Comparison of ENCODE assay signal across 8 cellular contexts in the genomic region with DNA sequence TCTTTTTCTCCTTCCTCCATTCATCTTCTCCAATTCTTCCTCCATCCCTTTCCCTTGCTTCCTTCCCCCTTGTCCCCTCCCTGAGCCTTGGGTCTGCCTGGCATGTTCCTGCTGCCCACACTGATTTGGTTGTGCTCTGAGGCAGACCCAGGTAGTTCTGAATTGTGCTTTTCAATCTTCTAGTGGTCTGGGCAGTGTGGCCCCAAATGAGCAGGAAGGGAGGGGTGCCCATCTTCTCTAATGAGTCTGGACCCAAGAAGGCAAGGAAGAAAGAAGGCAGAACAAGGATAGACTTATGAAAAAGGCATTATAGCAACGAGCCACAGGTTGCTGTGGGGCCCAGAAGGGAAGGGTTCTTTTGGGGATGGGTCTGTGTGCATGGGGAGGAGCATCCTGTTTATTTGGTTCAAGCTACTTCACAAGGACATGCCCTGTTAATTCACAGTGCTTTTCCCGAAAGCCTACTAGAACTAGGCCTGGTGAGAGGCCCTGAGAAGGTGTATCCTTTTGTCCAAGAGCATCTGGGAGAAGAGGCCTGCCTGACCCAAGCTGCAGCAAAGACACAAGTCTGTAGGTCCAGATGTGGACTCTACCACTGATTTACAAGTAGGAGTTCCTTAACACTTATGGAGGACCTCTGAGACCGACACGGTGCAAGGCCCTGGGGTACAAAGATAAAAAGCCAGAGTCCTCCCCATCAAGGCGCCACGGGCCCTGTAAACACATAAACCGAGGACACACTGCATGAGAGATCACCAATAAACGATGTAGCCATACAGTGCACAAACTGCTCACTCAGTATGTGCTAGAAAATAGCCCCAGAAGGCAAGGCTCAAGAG. TPM values are rescaled to one million over a fixed set of nuclear protein-coding genes. Genes with fewer than 3 reads are reported as not detected.
A peak's percentile ranks its signal among the peaks of the same experiment; 100 is the strongest.
DNase-seq lines count a peak whose midpoint lies in the region; ATAC-seq lines count a peak whose summit lies in the region.

No MANE protein-coding gene starts in this region.

- H3K9me3 Mint-ChIP-seq in activated T-helper 2 cell treated with anti-CD3 and anti-CD28 coated beads, Interferon-gamma antibody, Interleukin-2, Interleukin-4, amounts not matched to agents 10 μg/mL and 5 μg/mL and 100 μg/mL, durations not matched to agents 14 hours and 24 hours and 36 hours = no peaks in the 10 kb centered on the region
- H3K9me3 Mint-ChIP-seq in stimulated activated naive CD8-positive, alpha-beta T cell treated with anti-CD3 and anti-CD28 coated beads, Interleukin-15, amount 100 ng/mL, for 72 hours = no peaks in the 10 kb centered on the region

- H3K27ac ChIP-seq in iPS-18a (ENCODE audit: low read length) = no peak overlapping the region

- peaks cover 17% of the 10 kb centered on the region for H3K27me3 ChIP-seq in iPS-18a (ENCODE audit: control insufficient read depth, insufficient read depth, low read length)

- peak; percentile 48 for DNase-seq in DMS 273 (lab: John Stamatoyannopoulos, UW; ENCODE audit: unreplicated experiment)
- DNase-seq in DMS 273 treated with DMSO at 0.1 percent for 48 hours (lab: John Stamatoyannopoulos, UW) = no peak
- DNase-seq in activated T-helper 2 cell treated with anti-CD3 and anti-CD28 coated beads, Interferon-gamma antibody, Interleukin-2, Interleukin-4, amounts not matched to agents 10 μg/mL and 5 μg/mL and 100 μg/mL, durations not matched to agents 14 hours and 24 hours and 36 hours (ENCODE audit: low spot score) = no peak
- DNase-seq in stimulated activated naive CD8-positive, alpha-beta T cell treated with anti-CD3 and anti-CD28 coated beads, Interleukin-15, amount 100 ng/mL, for 72 hours = no peak
- DNase-seq in D341Med (ENCODE audit: low spot score) = no peak
- DNase-seq in NCI-H774 (lab: John Stamatoyannopoulos, UW) = no peak

- peak overlapping the region; percentile 19 for H3K9ac ChIP-seq in iPS-18a (ENCODE audit: low read length)

- no peaks in the 10 kb centered on the region for H3K36me3 ChIP-seq in iPS-18a (ENCODE audit: control insufficient read depth, low read depth, low read length)

- H3K27me3 Mint-ChIP-seq in activated T-helper 2 cell treated with anti-CD3 and anti-CD28 coated beads, Interferon-gamma antibody, Interleukin-2, Interleukin-4, amounts not matched to agents 10 μg/mL and 5 μg/mL and 100 μg/mL, durations not matched to agents 14 hours and 24 hours and 36 hours (ENCODE audit: low read depth) = no peaks in the 10 kb centered on the region
- H3K27me3 Mint-ChIP-seq in stimulated activated naive CD8-positive, alpha-beta T cell treated with anti-CD3 and anti-CD28 coated beads, Interleukin-15, amount 100 ng/mL, for 72 hours = no peaks in the 10 kb centered on the region

- peak overlapping the region; percentile 94 for H3K4me3 Mint-ChIP-seq in activated T-helper 2 cell treated with anti-CD3 and anti-CD28 coated beads, Interferon-gamma antibody, Interleukin-2, Interleukin-4, amounts not matched to agents 10 μg/mL and 5 μg/mL and 100 μg/mL, durations not matched to agents 14 hours and 24 hours and 36 hours (ENCODE audit: low read depth)
- peak overlapping the region; percentile 86 to 89 for H3K4me3 Mint-ChIP-seq in stimulated activated naive CD8-positive, alpha-beta T cell treated with anti-CD3 and anti-CD28 coated beads, Interleukin-15, amount 100 ng/mL, for 72 hours

- peaks cover 15% of the 10 kb centered on the region for H3K4me1 ChIP-seq in iPS-18a (ENCODE audit: control insufficient read depth, low read depth, low read length)

- H3K4me1 Mint-ChIP-seq in activated T-helper 2 cell treated with anti-CD3 and anti-CD28 coated beads, Interferon-gamma antibody, Interleukin-2, Interleukin-4, amounts not matched to agents 10 μg/mL and 5 μg/mL and 100 μg/mL, durations not matched to agents 14 hours and 24 hours and 36 hours (ENCODE audit: low read depth) = peaks cover 43% of the 10 kb centered on the region
- peaks cover 50% of the 10 kb centered on the region for H3K4me1 Mint-ChIP-seq in stimulated activated naive CD8-positive, alpha-beta T cell treated with anti-CD3 and anti-CD28 coated beads, Interleukin-15, amount 100 ng/mL, for 72 hours

- peak overlapping the region; percentile 97 for H3K27ac Mint-ChIP-seq in activated T-helper 2 cell treated with anti-CD3 and anti-CD28 coated beads, Interferon-gamma antibody, Interleukin-2, Interleukin-4, amounts not matched to agents 10 μg/mL and 5 μg/mL and 100 μg/mL, durations not matched to agents 14 hours and 24 hours and 36 hours
- H3K27ac Mint-ChIP-seq in stimulated activated naive CD8-positive, alpha-beta T cell treated with anti-CD3 and anti-CD28 coated beads, Interleukin-15, amount 100 ng/mL, for 72 hours = peak overlapping the region; percentile 31 to 71

- ATAC-seq in stimulated activated naive CD8-positive, alpha-beta T cell treated with anti-CD3 and anti-CD28 coated beads, Interleukin-15, amount 100 ng/mL, for 72 hours = no peak
- ATAC-seq in HG02763 (IDR thresholded peaks at IDR 0.05; ENCODE audit: unreplicated experiment) = no peak

- intact Hi-C loops in activated T-helper 2 cell treated with anti-CD3 and anti-CD28 coated beads, Interferon-gamma antibody, Interleukin-2, Interleukin-4, amounts not matched to agents 10 μg/mL and 5 μg/mL and 100 μg/mL, durations not matched to agents 14 hours and 24 hours and 36 hours (cut with micrococcal nuclease) = loop anchor here (2.0 to 10.0 kb wide), 2 partner anchors 107 to 635 kb away; partner anchors contain the start of gene ACTN1

- peaks cover 10% of the 10 kb centered on the region for H3K36me3 Mint-ChIP-seq in activated T-helper 2 cell treated with anti-CD3 and anti-CD28 coated beads, Interferon-gamma antibody, Interleukin-2, Interleukin-4, amounts not matched to agents 10 μg/mL and 5 μg/mL and 100 μg/mL, durations not matched to agents 14 hours and 24 hours and 36 hours (ENCODE audit: low read depth)

- no peaks in the 10 kb centered on the region for H3K9me3 ChIP-seq in iPS-18a (ENCODE audit: control insufficient read depth, low read depth, low read length)

- H3K4me3 ChIP-seq in iPS-18a (ENCODE audit: low read length) = peak overlapping the region; percentile 56

RNA-seq across cellular contexts. Expression of gene SUSD6, which starts 1.2 kb away (rescaled TPM):
- 46.6 and 46.7 TPM in 2 replicates for total RNA-seq in activated T-helper 2 cell treated with anti-CD3 and anti-CD28 coated beads, Interferon-gamma antibody, Interleukin-2, Interleukin-4, amounts not matched to agents 10 μg/mL and 5 μg/mL and 100 μg/mL, durations not matched to agents 14 hours and 24 hours and 36 hours

RNA-seq across cellular contexts. Expression of gene CCDC177, which starts 35.6 kb away (rescaled TPM):
- total RNA-seq in activated T-helper 2 cell treated with anti-CD3 and anti-CD28 coated beads, Interferon-gamma antibody, Interleukin-2, Interleukin-4, amounts not matched to agents 10 μg/mL and 5 μg/mL and 100 μg/mL, durations not matched to agents 14 hours and 24 hours and 36 hours = 0.05 TPM in 1 of 2 replicates, not detected in the other
